Comparison of ENCODE assay signal across 8 cellular contexts in genomic region chr22:46006379-46007002, GRCh38. TPM values are rescaled to one million over a fixed set of nuclear protein-coding genes. Genes with fewer than 3 reads are reported as not detected.
DNase-seq lines count a peak whose midpoint lies in the region; ATAC-seq, FAIRE-seq and TF ChIP-seq lines count a peak whose summit lies in the region.

No MANE protein-coding gene starts in this region.

- H3K27me3 ChIP-seq in BE2C (no peaks in the 10 kb centered on the region), HCT116 (ENCODE audit: insufficient read depth, low read length) (no peaks in the 10 kb centered on the region), OCI-LY1 (ENCODE audit: insufficient read depth, low read length) (peaks cover 6% of the 10 kb centered on the region; the same call in 1 of the 2 replicates), endothelial cell of umbilical vein (ENCODE audit: control insufficient read depth in 2 of 2, insufficient read depth in 2 of 2, low read length in 2 of 2) (no peaks in the 10 kb centered on the region)

- RAD21 ChIA-PET in HCT116 (lab: Charles Lee; ENCODE audit: low non-redundant PET in 1 of 2, low total read pairs in 2 of 2, uncharacterized antibody in 2 of 2, unreplicated experiment in 2 of 2), result interaction anchor here (0.7 to 2.6 kb wide), 9 partner anchors 30 to 111 kb away, joined by 3 to 27 read pairs (median 11); no protein-coding TSS in a partner anchor

- H3F3A ChIP-seq in OCI-LY1 (ENCODE audit: insufficient read depth, low read length), result no peaks in the 10 kb centered on the region

- no peaks in the 10 kb centered on the region for H3K9me2 ChIP-seq in HCT116 (ENCODE audit: insufficient read depth)
- H3K9me2 ChIP-seq in OCI-LY1 (ENCODE audit: low read depth, low read length), result no peaks in the 10 kb centered on the region

- H3K4me2 ChIP-seq in HCT116 (ENCODE audit: low read length) (peak overlapping the region; percentile 99), OCI-LY1 (ENCODE audit: low read length) (no peak overlapping the region), endothelial cell of umbilical vein (ENCODE audit: insufficient read depth, low read length) (peak overlapping the region; percentile 53)

- intact Hi-C loops in HCT116 (cut with micrococcal nuclease), result loop anchor here (1.0 to 2.0 kb wide), 3 partner anchors 30 to 110 kb away; no protein-coding TSS in a partner anchor
- intact Hi-C loops in endothelial cell of umbilical vein (cut with micrococcal nuclease), result loop anchor here (1.0 kb wide), 6 partner anchors 9 to 110 kb away; no protein-coding TSS in a partner anchor

- BruUV-seq in HCT116 (replicated peaks; lab: Mats Ljungman, UMichigan), result TSS peak; percentile 73
- no TSS peak for BruUV-seq in endothelial cell of umbilical vein (replicated peaks; lab: Mats Ljungman, UMichigan)

- H4K20me1 ChIP-seq in HCT116 (ENCODE audit: insufficient read depth), result no peaks in the 10 kb centered on the region
- no peaks in the 10 kb centered on the region for H4K20me1 ChIP-seq in OCI-LY1 (ENCODE audit: insufficient read depth, low read length)
- H4K20me1 ChIP-seq in endothelial cell of umbilical vein (replicated peaks; ENCODE audit: control insufficient read depth, extremely low read depth, insufficient read depth, low read length), result no peaks in the 10 kb centered on the region

- ATAC-seq in HCT116, result peak; percentile 74
- ATAC-seq in GM19463 (IDR thresholded peaks at IDR 0.05; ENCODE audit: unreplicated experiment), result no peak

- TF ChIP-seq CTCF in BE2C (IDR thresholded peaks at IDR 0.05; ENCODE audit: low read depth, low read length), result peak; percentile 91
- TF ChIP-seq CTCF in HCT116 (IDR thresholded peaks at IDR 0.05 in 2 of 3, conservative IDR thresholded peaks at IDR 0.05 in 1 of 3; ENCODE audit: borderline replicate concordance in 1 of 3, insufficient read depth in 1 of 3, low read depth in 2 of 3, low read length in 2 of 3), result peak in 2 of 3 experiments; percentile 82 to 94; a peak in 4 of 6 replicates
- peak; percentile 91 for TF ChIP-seq CTCF in OCI-LY1 (IDR thresholded peaks at IDR 0.05; ENCODE audit: low read length)
- TF ChIP-seq CTCF in endothelial cell of umbilical vein (IDR thresholded peaks at IDR 0.05; ENCODE audit: extremely low read depth in 1 of 2, insufficient read depth in 1 of 2, low read depth in 1 of 2, low read length in 2 of 2), result peak; percentile 94 to 95

- no peaks in the 10 kb centered on the region for H3K9me3 ChIP-seq in BE2C
- peaks cover 4 to 19% of the 10 kb centered on the region in 2 experiments; a peak in 2 of 4 replicates for H3K9me3 ChIP-seq in HCT116 (ENCODE audit: control insufficient read depth in 1 of 2, insufficient read depth in 1 of 2, low read depth in 1 of 2, low read length in 2 of 2)
- H3K9me3 ChIP-seq in OCI-LY1 (ENCODE audit: low read length), result no peaks in the 10 kb centered on the region
- no peaks in the 10 kb centered on the region for H3K9me3 ChIP-seq in endothelial cell of umbilical vein (replicated peaks; ENCODE audit: control insufficient read depth, insufficient read depth, low read length)

- TF ChIP-seq POLR2A in HCT116 (IDR thresholded peaks at IDR 0.05; ENCODE audit: borderline replicate concordance, extremely low read depth, insufficient read depth, insufficient read length) (no peak), endothelial cell of umbilical vein (IDR thresholded peaks at IDR 0.05; ENCODE audit: low read depth, low read length) (no peak)

- H3K9ac ChIP-seq in HCT116 (ENCODE audit: low read length) (peak overlapping the region; percentile 89), OCI-LY1 (ENCODE audit: low read length) (no peak overlapping the region), endothelial cell of umbilical vein (replicated peaks; ENCODE audit: extremely low read depth, insufficient read depth, low read length) (peak overlapping the region; percentile 50)

- CTCF ChIA-PET in HCT116 (lab: Charles Lee) (interaction anchor here (0.7 to 3.8 kb wide), 29 partner anchors 9 to 328 kb away, joined by 3 to 151 read pairs (median 4); no protein-coding TSS in a partner anchor), endothelial cell of umbilical vein (lab: Charles Lee) (interaction anchor here (0.6 to 4.8 kb wide), 46 partner anchors 9 to 535 kb away, joined by 3 to 241 read pairs (median 5); partner anchors contain the start of gene TRMU)

- H3K4me1 ChIP-seq in BE2C (peaks cover 36% of the 10 kb centered on the region), HCT116 (ENCODE audit: control insufficient read depth in 1 of 2, insufficient read depth in 2 of 2, low read length in 2 of 2) (peaks cover 25 to 46% of the 10 kb centered on the region in 2 experiments), OCI-LY1 (ENCODE audit: insufficient read depth, low read length, severe bottlenecking) (peaks cover 9% of the 10 kb centered on the region), endothelial cell of umbilical vein (ENCODE audit: control insufficient read depth, extremely low read depth, insufficient read depth, low read length) (peaks cover 23% of the 10 kb centered on the region)

- dilution Hi-C loops in endothelial cell of umbilical vein (cut with MboI; ENCODE audit: extremely low pct_ligation_motif_present, low sequenced_read_pairs), result no loop called here

- H3K9me1 ChIP-seq in endothelial cell of umbilical vein (replicated peaks; ENCODE audit: control insufficient read depth, extremely low read depth, insufficient read depth, low read length), result no peaks in the 10 kb centered on the region

- H3K79me2 ChIP-seq in HCT116 (ENCODE audit: insufficient read depth, low read length) (no peaks in the 10 kb centered on the region), OCI-LY1 (ENCODE audit: insufficient read depth, low read length) (no peaks in the 10 kb centered on the region), endothelial cell of umbilical vein (ENCODE audit: control insufficient read depth, insufficient read depth, low read length) (no peaks in the 10 kb centered on the region)

- no peak for TF ChIP-seq RAD21 in HCT116 (IDR thresholded peaks at IDR 0.05; ENCODE audit: low read depth)

- H3K4me3 ChIP-seq in BE2C (ENCODE audit: low read depth, low read length) (peak overlapping the region; percentile 44), HCT116 (replicated peaks in 1 of 2; ENCODE audit: low read depth in 1 of 2, low read length in 2 of 2) (peak overlapping the region; percentile 46 to 63), OCI-LY1 (ENCODE audit: low read depth, low read length, poor library complexity, severe bottlenecking) (no peak overlapping the region), endothelial cell of umbilical vein (replicated peaks in 1 of 3; ENCODE audit: insufficient read depth in 1 of 3, low read depth in 1 of 3, low read length in 3 of 3) (no peak overlapping the region)

- no peak overlapping the region for H2AFZ ChIP-seq in HCT116 (ENCODE audit: low read depth, low read length, poor library complexity, severe bottlenecking)
- no peak overlapping the region for H2AFZ ChIP-seq in OCI-LY1 (ENCODE audit: low read length)
- peak overlapping the region; percentile 17 for H2AFZ ChIP-seq in endothelial cell of umbilical vein (ENCODE audit: low read depth, low read length)

- FAIRE-seq in endothelial cell of umbilical vein (lab: Jason Lieb, UNC), result peak; percentile 62

- H3K36me3 ChIP-seq in BE2C, result no peaks in the 10 kb centered on the region
- H3K36me3 ChIP-seq in HCT116 (ENCODE audit: control insufficient read depth in 1 of 2, insufficient read depth in 2 of 2, low read length in 2 of 2), result no peaks in the 10 kb centered on the region
- H3K36me3 ChIP-seq in OCI-LY1 (ENCODE audit: insufficient read depth, low read length), result no peaks in the 10 kb centered on the region; the same call in 1 of the 2 replicates
- no peaks in the 10 kb centered on the region for H3K36me3 ChIP-seq in endothelial cell of umbilical vein (ENCODE audit: control insufficient read depth in 2 of 2, extremely low read depth in 1 of 2, insufficient read depth in 2 of 2, low read length in 2 of 2)

- POLR2A ChIA-PET in HCT116 (lab: Charles Lee) (interaction anchor here (1.0 to 1.8 kb wide), 10 partner anchors 11 to 111 kb away, joined by 3 to 15 read pairs (median 4); no protein-coding TSS in a partner anchor), endothelial cell of umbilical vein (lab: Charles Lee) (interaction anchor here (0.6 to 2.8 kb wide), 5 partner anchors 8 to 82 kb away, joined by 3 to 23 read pairs (median 3); no protein-coding TSS in a partner anchor)

- H3K27ac ChIP-seq in HCT116 (ENCODE audit: low read depth, low read length) (peak overlapping the region; percentile 98), OCI-LY1 (ENCODE audit: low read depth, low read length, poor library complexity, severe bottlenecking) (no peak overlapping the region), endothelial cell of umbilical vein (ENCODE audit: insufficient read depth, low read depth, low read length) (peak overlapping the region; percentile 86)

- peak; percentile 98 for DNase-seq in BE2C
- peak; percentile 60 for DNase-seq in HCT116 (ENCODE audit: low read depth, low spot score)
- peak; percentile 95 for DNase-seq in activated T-cell treated with anti-CD3 and anti-CD28 coated beads for 1 hour (ENCODE audit: low read depth)
- DNase-seq in endothelial cell of umbilical vein (ENCODE audit: low read depth, low spot score), result peak; percentile 82
- peak; percentile 80 for DNase-seq in middle frontal gyrus (ENCODE audit: extremely low spot score, low spot score)
- peak; percentile 57 to 65 for DNase-seq in stimulated activated CD8-positive, alpha-beta memory T cell treated with anti-CD3 and anti-CD28 coated beads, Interleukin-15, amount 100 ng/mL, for 4 hours (ENCODE audit: low read depth in 2 of 2)

TF ChIP-seq in HCT116, 20 proteins besides CTCF, POLR2A, EP300 and RAD21:
- TF ChIP-seq EGR1 (IDR thresholded peaks at IDR 0.05; ENCODE audit: low read depth) (no peak), POLR2AphosphoS5 (IDR thresholded peaks at IDR 0.05; ENCODE audit: low read depth, low read length) (peak; percentile 22; the same call in 1 of the 2 replicates)

TF ChIP-seq in endothelial cell of umbilical vein, 7 proteins besides CTCF, POLR2A, EP300 and RAD21 (continues in another document):
- TF ChIP-seq MYC (IDR thresholded peaks at IDR 0.05; ENCODE audit: low read depth, low read length), result no peak
- TF ChIP-seq, protein P1, sequence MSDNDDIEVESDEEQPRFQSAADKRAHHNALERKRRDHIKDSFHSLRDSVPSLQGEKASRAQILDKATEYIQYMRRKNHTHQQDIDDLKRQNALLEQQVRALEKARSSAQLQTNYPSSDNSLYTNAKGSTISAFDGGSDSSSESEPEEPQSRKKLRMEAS (IDR thresholded peaks at IDR 0.05; ENCODE audit: insufficient read depth, insufficient read length), result no peak

RNA-seq across cellular contexts. Expression of gene WNT7B, which starts 29.5 kb away (rescaled TPM):
- polyA plus RNA-seq in BE2C (2012; ENCODE audit: insufficient read depth, insufficient read length, low read depth), result not detected
- total RNA-seq in HCT116 (2021; ENCODE audit: unreplicated experiment), result 10.5 TPM
- 12.9 and 15.2 TPM in 2 replicates for polyA plus RNA-seq in HCT116 (2012)
- total RNA-seq in endothelial cell of umbilical vein, result not detected in 2 replicates
- not detected in 2 replicates for polyA plus RNA-seq in endothelial cell of umbilical vein
- not detected in 2 replicates for polyA plus RNA-seq in endothelial cell of umbilical vein (2011; cell fraction: cytosol; rRNA removed)
- polyA plus RNA-seq in endothelial cell of umbilical vein (2011; cell fraction: nucleus; rRNA removed), result not detected in 2 replicates
- not detected in 2 replicates for polyA plus RNA-seq in endothelial cell of umbilical vein (2012)
- not detected in 2 replicates for polyA minus RNA-seq in endothelial cell of umbilical vein
- polyA minus RNA-seq in endothelial cell of umbilical vein (2011; cell fraction: cytosol; rRNA and poly(A)+ RNA removed), result 5.2 TPM
- polyA minus RNA-seq in endothelial cell of umbilical vein (2011; cell fraction: nucleus; rRNA and poly(A)+ RNA removed), result not detected in 2 replicates

Comparison
In these comparisons a context has a peak if more than half of its experiments do, and no peak if none do; other contexts are left out.
1. H3K4me3 ChIP-seq: peak in BE2C (single experiment) and HCT116 (2 of 2); none in OCI-LY1 (single experiment) and endothelial cell of umbilical vein (0 of 3).
2. RNA of gene WNT7B, which starts 29.5 kb away (total RNA-seq): 10.5 TPM in HCT116 (single experiment); not detected in endothelial cell of umbilical vein; every median in the first group is over 10 times any median in the second.
3. Peak in every context shown above with its lines, with median percentiles within 50 percentile points of each other: DNase-seq and CTCF ChIP-seq.